Comparison of ENCODE assay signal across 8 cellular contexts in genomic region chr7:87876759-87877234, GRCh38. TPM values are rescaled to one million over a fixed set of nuclear protein-coding genes. Genes with fewer than 3 reads are reported as not detected.
DNase-seq lines count a peak whose midpoint lies in the region; ATAC-seq and TF ChIP-seq lines count a peak whose summit lies in the region.

No MANE protein-coding gene starts in this region.

- H3K79me2 ChIP-seq in DOHH2 (ENCODE audit: control insufficient read depth, low read length), result peaks cover 96% of the 10 kb centered on the region

- no peak for TF ChIP-seq POLR2A in esophagus muscularis mucosa (IDR thresholded peaks at IDR 0.05; ENCODE audit: low read depth)

- peaks cover 10% of the 10 kb centered on the region; the same call in 1 of the 2 replicates for H3F3A ChIP-seq in DOHH2 (ENCODE audit: control insufficient read depth, insufficient read depth)

- H3K27me3 ChIP-seq in DOHH2 (ENCODE audit: control insufficient read depth, low read length) (no peaks in the 10 kb centered on the region), esophagus muscularis mucosa (no peaks in the 10 kb centered on the region), mucosa of stomach (ENCODE audit: control insufficient read depth, insufficient read depth, low read length) (no peaks in the 10 kb centered on the region)

- peaks cover 10% of the 10 kb centered on the region for H3K9me3 ChIP-seq in DOHH2 (ENCODE audit: control insufficient read depth, insufficient read depth, low read length)
- no peaks in the 10 kb centered on the region for H3K9me3 ChIP-seq in esophagus muscularis mucosa
- H3K9me3 ChIP-seq in mucosa of stomach (ENCODE audit: control insufficient read depth, low read length), result no peaks in the 10 kb centered on the region

- DNase-seq in NOMO-1 treated with dmso at 0.1 percent for 144 hours (lab: John Stamatoyannopoulos, UW; ENCODE audit: unreplicated experiment), result peak; percentile 75
- DNase-seq in activated T-cell treated with anti-CD3 and anti-CD28 coated beads, Interleukin-2, amount 50 U/mL, for 24 hours, result peak; percentile 71
- DNase-seq in esophagus muscularis mucosa (ENCODE audit: extremely low spot score), result peak; percentile 92
- peak in 1 of 2 donors; percentile 20 for DNase-seq in stimulated activated effector memory CD8-positive, alpha-beta T cell treated with anti-CD3 and anti-CD28 coated beads, Interleukin-12 subunit alpha, Interleukin-12 subunit beta, amount 100 ng/mL, for 72 hours (ENCODE audit: low spot score in 2 of 2)

- H3K27ac ChIP-seq in DOHH2 (ENCODE audit: low read depth, low read length) (peak overlapping the region; percentile 91), esophagus muscularis mucosa (replicated peaks in 1 of 4) (peak overlapping the region; percentile 91 to 96 (median 92))

- H3K9me2 ChIP-seq in DOHH2 (replicated peaks; ENCODE audit: control insufficient read depth, low read length), result no peaks in the 10 kb centered on the region

- H3K36me3 ChIP-seq in DOHH2 (ENCODE audit: control insufficient read depth, low read length) (peaks cover 69% of the 10 kb centered on the region), esophagus muscularis mucosa (no peaks in the 10 kb centered on the region), mucosa of stomach (ENCODE audit: control insufficient read depth, insufficient read depth, low read length) (no peaks in the 10 kb centered on the region)

- peaks cover 87% of the 10 kb centered on the region for H3K36me3 Mint-ChIP-seq in activated T-cell treated with anti-CD3 and anti-CD28 coated beads, Interleukin-2, amount 50 U/mL, for 24 hours (ENCODE audit: low read depth)
- peaks cover 51% of the 10 kb centered on the region for H3K36me3 Mint-ChIP-seq in stimulated activated effector memory CD8-positive, alpha-beta T cell treated with anti-CD3 and anti-CD28 coated beads, Interleukin-12 subunit alpha, Interleukin-12 subunit beta, amount 100 ng/mL, for 72 hours

- H3K4me1 Mint-ChIP-seq in activated T-cell treated with anti-CD3 and anti-CD28 coated beads, Interleukin-2, amount 50 U/mL, for 24 hours (ENCODE audit: low read depth), result peaks cover 55% of the 10 kb centered on the region
- H3K4me1 Mint-ChIP-seq in stimulated activated effector memory CD8-positive, alpha-beta T cell treated with anti-CD3 and anti-CD28 coated beads, Interleukin-12 subunit alpha, Interleukin-12 subunit beta, amount 100 ng/mL, for 72 hours, result peaks cover 31% of the 10 kb centered on the region

- H3K9ac ChIP-seq in mucosa of stomach (ENCODE audit: low read length), result peak overlapping the region; percentile 86

- H3K4me1 ChIP-seq in DOHH2 (ENCODE audit: control insufficient read depth, low read length), result peaks cover 50% of the 10 kb centered on the region
- H3K4me1 ChIP-seq in esophagus muscularis mucosa, result peaks cover 20 to 29% (median 25%) of the 10 kb centered on the region in 4 donors
- H3K4me1 ChIP-seq in mucosa of stomach (ENCODE audit: control insufficient read depth, insufficient read depth, low read length), result peaks cover 14% of the 10 kb centered on the region

- 2% methylated on average over 27 of the region's 31 CpGs for WGBS in esophagus muscularis mucosa

- H3K27ac Mint-ChIP-seq in activated T-cell treated with anti-CD3 and anti-CD28 coated beads, Interleukin-2, amount 50 U/mL, for 24 hours, result peak overlapping the region; percentile 96
- peak overlapping the region; percentile 97 for H3K27ac Mint-ChIP-seq in stimulated activated effector memory CD8-positive, alpha-beta T cell treated with anti-CD3 and anti-CD28 coated beads, Interleukin-12 subunit alpha, Interleukin-12 subunit beta, amount 100 ng/mL, for 72 hours

- no peaks in the 10 kb centered on the region for H3K27me3 Mint-ChIP-seq in activated T-cell treated with anti-CD3 and anti-CD28 coated beads, Interleukin-2, amount 50 U/mL, for 24 hours

- peak; percentile 20 for ATAC-seq in HG02943 (IDR thresholded peaks at IDR 0.05; ENCODE audit: low read depth, unreplicated experiment)
- ATAC-seq in stimulated activated effector memory CD8-positive, alpha-beta T cell treated with anti-CD3 and anti-CD28 coated beads, Interleukin-12 subunit alpha, Interleukin-12 subunit beta, amount 100 ng/mL, for 72 hours, result peak; percentile 47
- ATAC-seq in HG03139 (IDR thresholded peaks at IDR 0.05; ENCODE audit: unreplicated experiment), result no peak

- no peak for TF ChIP-seq CTCF in DOHH2 (IDR thresholded peaks at IDR 0.05; ENCODE audit: low read depth, low read length, poor library complexity, severe bottlenecking)
- no peak for TF ChIP-seq CTCF in esophagus muscularis mucosa (IDR thresholded peaks at IDR 0.05)

- peak overlapping the region; percentile 84 for H3K4me2 ChIP-seq in DOHH2 (ENCODE audit: low read length)

- TF ChIP-seq EP300 in esophagus muscularis mucosa (IDR thresholded peaks at IDR 0.05), result no peak

- peak overlapping the region; percentile 89 for H3K4me3 ChIP-seq in DOHH2 (ENCODE audit: low read length)
- H3K4me3 ChIP-seq in esophagus muscularis mucosa, result peak overlapping the region; percentile 71 to 91 (median 85)
- peak overlapping the region; percentile 87 for H3K4me3 ChIP-seq in mucosa of stomach (ENCODE audit: low read length)

- H4K20me1 ChIP-seq in DOHH2 (ENCODE audit: control insufficient read depth, insufficient read depth, low read depth, low read length), result peaks cover 15% of the 10 kb centered on the region; the same call in 1 of the 2 replicates

- H3K9me3 Mint-ChIP-seq in activated T-cell treated with anti-CD3 and anti-CD28 coated beads, Interleukin-2, amount 50 U/mL, for 24 hours, result peaks cover 9% of the 10 kb centered on the region
- H3K9me3 Mint-ChIP-seq in stimulated activated effector memory CD8-positive, alpha-beta T cell treated with anti-CD3 and anti-CD28 coated beads, Interleukin-12 subunit alpha, Interleukin-12 subunit beta, amount 100 ng/mL, for 72 hours, result peaks cover 2% of the 10 kb centered on the region

- intact Hi-C loops in esophagus muscularis mucosa (cut with DNase I), result loop anchor here (10.0 kb wide), 1 partner anchor 252 kb away; the partner anchor contains the start of gene RUNDC3B

- peak overlapping the region; percentile 97 for H3K4me3 Mint-ChIP-seq in activated T-cell treated with anti-CD3 and anti-CD28 coated beads, Interleukin-2, amount 50 U/mL, for 24 hours
- peak overlapping the region; percentile 97 for H3K4me3 Mint-ChIP-seq in stimulated activated effector memory CD8-positive, alpha-beta T cell treated with anti-CD3 and anti-CD28 coated beads, Interleukin-12 subunit alpha, Interleukin-12 subunit beta, amount 100 ng/mL, for 72 hours

RNA-seq across cellular contexts. Expression of gene DBF4, which starts 0.5 kb away (rescaled TPM):
- 1 to 10 TPM; 3.3 to 9.8 (median 6.2) TPM for total RNA-seq in esophagus muscularis mucosa

RNA-seq across cellular contexts. Expression of gene SLC25A40, which starts 0.6 kb away (rescaled TPM):
- 10 to 100 TPM in 2 of 4 donors, 1 to 10 TPM in 2; 9.1 to 17.4 (median 11.2) TPM for total RNA-seq in esophagus muscularis mucosa

RNA-seq across cellular contexts. Expression of gene ADAM22, which starts 57.3 kb away (rescaled TPM):
- total RNA-seq in esophagus muscularis mucosa, result 1 to 10 TPM; 1.0 to 3.3 (median 1.9) TPM
